ENCODE assay signal across 1 cellular context in genomic region chr2:28894470-28895188, GRCh38.
A peak's percentile ranks its signal among the peaks of the same experiment; 100 is the strongest.
TF ChIP-seq lines count a peak whose summit lies in the region.

A gene with protein sequence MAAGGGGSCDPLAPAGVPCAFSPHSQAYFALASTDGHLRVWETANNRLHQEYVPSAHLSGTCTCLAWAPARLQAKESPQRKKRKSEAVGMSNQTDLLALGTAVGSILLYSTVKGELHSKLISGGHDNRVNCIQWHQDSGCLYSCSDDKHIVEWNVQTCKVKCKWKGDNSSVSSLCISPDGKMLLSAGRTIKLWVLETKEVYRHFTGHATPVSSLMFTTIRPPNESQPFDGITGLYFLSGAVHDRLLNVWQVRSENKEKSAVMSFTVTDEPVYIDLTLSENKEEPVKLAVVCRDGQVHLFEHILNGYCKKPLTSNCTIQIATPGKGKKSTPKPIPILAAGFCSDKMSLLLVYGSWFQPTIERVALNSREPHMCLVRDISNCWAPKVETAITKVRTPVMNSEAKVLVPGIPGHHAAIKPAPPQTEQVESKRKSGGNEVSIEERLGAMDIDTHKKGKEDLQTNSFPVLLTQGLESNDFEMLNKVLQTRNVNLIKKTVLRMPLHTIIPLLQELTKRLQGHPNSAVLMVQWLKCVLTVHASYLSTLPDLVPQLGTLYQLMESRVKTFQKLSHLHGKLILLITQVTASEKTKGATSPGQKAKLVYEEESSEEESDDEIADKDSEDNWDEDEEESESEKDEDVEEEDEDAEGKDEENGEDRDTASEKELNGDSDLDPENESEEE (plus strand): TSS chr2:28894667. CDS start chr2:28894699, 32 bp downstream.

TF ChIP-seq in K562, 482 proteins besides CTCF, POLR2A, EP300 and RAD21 (continued from another document and continues in another):
- TF ChIP-seq, protein P1, sequence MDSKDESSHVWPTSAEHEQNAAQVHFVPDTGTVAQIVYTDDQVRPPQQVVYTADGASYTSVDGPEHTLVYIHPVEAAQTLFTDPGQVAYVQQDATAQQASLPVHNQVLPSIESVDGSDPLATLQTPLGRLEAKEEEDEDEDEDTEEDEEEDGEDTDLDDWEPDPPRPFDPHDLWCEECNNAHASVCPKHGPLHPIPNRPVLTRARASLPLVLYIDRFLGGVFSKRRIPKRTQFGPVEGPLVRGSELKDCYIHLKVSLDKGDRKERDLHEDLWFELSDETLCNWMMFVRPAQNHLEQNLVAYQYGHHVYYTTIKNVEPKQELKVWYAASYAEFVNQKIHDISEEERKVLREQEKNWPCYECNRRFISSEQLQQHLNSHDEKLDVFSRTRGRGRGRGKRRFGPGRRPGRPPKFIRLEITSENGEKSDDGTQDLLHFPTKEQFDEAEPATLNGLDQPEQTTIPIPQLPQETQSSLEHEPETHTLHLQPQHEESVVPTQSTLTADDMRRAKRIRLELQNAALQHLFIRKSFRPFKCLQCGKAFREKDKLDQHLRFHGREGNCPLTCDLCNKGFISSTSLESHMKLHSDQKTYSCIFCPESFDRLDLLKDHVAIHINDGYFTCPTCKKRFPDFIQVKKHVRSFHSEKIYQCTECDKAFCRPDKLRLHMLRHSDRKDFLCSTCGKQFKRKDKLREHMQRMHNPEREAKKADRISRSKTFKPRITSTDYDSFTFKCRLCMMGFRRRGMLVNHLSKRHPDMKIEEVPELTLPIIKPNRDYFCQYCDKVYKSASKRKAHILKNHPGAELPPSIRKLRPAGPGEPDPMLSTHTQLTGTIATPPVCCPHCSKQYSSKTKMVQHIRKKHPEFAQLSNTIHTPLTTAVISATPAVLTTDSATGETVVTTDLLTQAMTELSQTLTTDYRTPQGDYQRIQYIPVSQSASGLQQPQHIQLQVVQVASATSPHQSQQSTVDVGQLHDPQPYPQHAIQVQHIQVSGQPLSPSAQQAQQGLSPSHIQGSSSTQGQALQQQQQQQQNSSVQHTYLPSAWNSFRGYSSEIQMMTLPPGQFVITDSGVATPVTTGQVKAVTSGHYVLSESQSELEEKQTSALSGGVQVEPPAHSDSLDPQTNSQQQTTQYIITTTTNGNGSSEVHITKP (IDR thresholded peaks at IDR 0.05; ENCODE audit: partially characterized antibody), result no peak
- no peak for TF ChIP-seq ZKSCAN1 (IDR thresholded peaks at IDR 0.05; ENCODE audit: low read depth, low read length)
- TF ChIP-seq HBP1 (CRISPR knock-in tag; IDR thresholded peaks at IDR 0.05), result no peak
- no peak for TF ChIP-seq KDM2B (CRISPR knock-in tag; IDR thresholded peaks at IDR 0.05)
- TF ChIP-seq, protein P2, sequence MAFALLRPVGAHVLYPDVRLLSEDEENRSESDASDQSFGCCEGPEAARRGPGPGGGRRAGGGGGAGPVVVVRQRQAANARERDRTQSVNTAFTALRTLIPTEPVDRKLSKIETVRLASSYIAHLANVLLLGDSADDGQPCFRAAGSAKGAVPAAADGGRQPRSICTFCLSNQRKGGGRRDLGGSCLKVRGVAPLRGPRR (CRISPR knock-in tag; IDR thresholded peaks at IDR 0.05), result no peak
- TF ChIP-seq ZBTB40 (IDR thresholded peaks at IDR 0.05), result peak; percentile 84
- TF ChIP-seq ZBTB40 (CRISPR knock-in tag; IDR thresholded peaks at IDR 0.05), result no peak
- TF ChIP-seq FOXA1 (IDR thresholded peaks at IDR 0.05; ENCODE audit: borderline replicate concordance), result no peak
- TF ChIP-seq ASH1L (IDR thresholded peaks at IDR 0.05; ENCODE audit: borderline replicate concordance, low read depth, partially characterized antibody), result no peak
- TF ChIP-seq, protein P3, sequence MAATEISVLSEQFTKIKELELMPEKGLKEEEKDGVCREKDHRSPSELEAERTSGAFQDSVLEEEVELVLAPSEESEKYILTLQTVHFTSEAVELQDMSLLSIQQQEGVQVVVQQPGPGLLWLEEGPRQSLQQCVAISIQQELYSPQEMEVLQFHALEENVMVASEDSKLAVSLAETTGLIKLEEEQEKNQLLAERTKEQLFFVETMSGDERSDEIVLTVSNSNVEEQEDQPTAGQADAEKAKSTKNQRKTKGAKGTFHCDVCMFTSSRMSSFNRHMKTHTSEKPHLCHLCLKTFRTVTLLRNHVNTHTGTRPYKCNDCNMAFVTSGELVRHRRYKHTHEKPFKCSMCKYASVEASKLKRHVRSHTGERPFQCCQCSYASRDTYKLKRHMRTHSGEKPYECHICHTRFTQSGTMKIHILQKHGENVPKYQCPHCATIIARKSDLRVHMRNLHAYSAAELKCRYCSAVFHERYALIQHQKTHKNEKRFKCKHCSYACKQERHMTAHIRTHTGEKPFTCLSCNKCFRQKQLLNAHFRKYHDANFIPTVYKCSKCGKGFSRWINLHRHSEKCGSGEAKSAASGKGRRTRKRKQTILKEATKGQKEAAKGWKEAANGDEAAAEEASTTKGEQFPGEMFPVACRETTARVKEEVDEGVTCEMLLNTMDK (IDR thresholded peaks at IDR 0.05; ENCODE audit: borderline replicate concordance, insufficient read depth, low read depth, low read length, poor library complexity, severe bottlenecking), result no peak
- TF ChIP-seq CUX1 (CRISPR knock-in tag; IDR thresholded peaks at IDR 0.05), result no peak
- no peak for TF ChIP-seq ZNF165 (CRISPR knock-in tag; IDR thresholded peaks at IDR 0.05; ENCODE audit: borderline replicate concordance)
- peak; percentile 100 for TF ChIP-seq MYC (IDR thresholded peaks at IDR 0.05; ENCODE audit: low read depth, low read length)
- TF ChIP-seq MYC (CRISPR knock-in tag; IDR thresholded peaks at IDR 0.05; ENCODE audit: borderline replicate concordance, low read depth), result peak; percentile 99; the same call in 1 of the 2 replicates
- TF ChIP-seq PREB (CRISPR knock-in tag; IDR thresholded peaks at IDR 0.05), result no peak
- peak; percentile 69 for TF ChIP-seq FUS (optimal IDR thresholded peaks at IDR 0.05; ENCODE audit: low read depth, low read length)
- TF ChIP-seq ZNF311 (CRISPR knock-in tag; IDR thresholded peaks at IDR 0.05), result no peak
- TF ChIP-seq RBM15 (IDR thresholded peaks at IDR 0.05; ENCODE audit: insufficient read depth, low read length), result no peak
- 0 out of 2 replicates have a peak, but pooled peaks have one; percentile 12 for TF ChIP-seq TCF7 (IDR thresholded peaks at IDR 0.05; ENCODE audit: borderline replicate concordance)
- no peak for TF ChIP-seq NUFIP1 (IDR thresholded peaks at IDR 0.05; ENCODE audit: partially characterized antibody)
- no peak for TF ChIP-seq CEBPB (tag; IDR thresholded peaks at IDR 0.05)
- TF ChIP-seq SRSF9 (IDR thresholded peaks at IDR 0.05; ENCODE audit: borderline replicate concordance, low read depth, low read length), result no peak
- no peak for TF ChIP-seq ZNF696 (CRISPR knock-in tag; conservative IDR thresholded peaks at IDR 0.05)
- TF ChIP-seq NR2C1 (IDR thresholded peaks at IDR 0.05), result no peak
- TF ChIP-seq NR2C1 (tag; IDR thresholded peaks at IDR 0.05), result no peak
- peak; percentile 95 to 98 (median 96) for TF ChIP-seq YY1 (IDR thresholded peaks at IDR 0.05; ENCODE audit: borderline replicate concordance in 1 of 3, control insufficient read depth in 1 of 3, extremely low read depth in 1 of 3, insufficient read depth in 3 of 3, insufficient read length in 1 of 3, insufficient replicate concordance in 2 of 3, low read depth in 1 of 3, low read length in 2 of 3)
- TF ChIP-seq CBFB (CRISPR knock-in tag; IDR thresholded peaks at IDR 0.05), result no peak
- no peak for TF ChIP-seq NCOA6 (IDR thresholded peaks at IDR 0.05)
